Comparison of ENCODE assay signal across 18 cellular contexts in the genomic region with DNA sequence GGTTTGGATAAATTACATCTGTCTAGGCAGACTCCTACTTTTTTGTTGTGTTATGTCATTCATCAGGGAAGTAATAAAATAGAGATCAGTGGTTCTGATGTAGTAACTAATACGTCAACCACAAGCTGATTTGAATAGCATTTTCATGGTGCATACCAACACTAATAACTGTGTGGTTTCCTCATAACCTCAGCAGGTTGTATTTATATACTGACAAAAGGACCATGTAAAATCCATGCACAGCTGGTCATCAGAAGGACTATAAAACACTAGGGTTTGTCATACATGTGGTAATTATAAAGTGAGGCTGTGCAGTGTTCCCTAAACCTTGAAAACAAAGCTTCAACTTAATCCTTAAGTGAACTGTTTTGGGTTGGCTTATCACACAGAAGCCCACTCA.
DNase-seq lines count a peak whose midpoint lies in the region; ATAC-seq and TF ChIP-seq lines count a peak whose summit lies in the region.
"Had no signal": no experiment of that assay in that cellular context is flagged by ENCODE, and none has a peak within 500 bp of the region (broad histone marks: within the 10 kb centered on the region; RNA-seq: fewer than 3 reads in every experiment).

No MANE protein-coding gene starts in this region.

- H3K9me3 ChIP-seq in gastroesophageal sphincter = peaks cover 0 to 7% (median 0%) of the 10 kb centered on the region in 3 donors

- 60 to 64% methylated on average over 1 of the region's 1 CpG for WGBS in gastroesophageal sphincter (ENCODE audit: low coverage in 1 of 2), 2 donors

- no peak for ATAC-seq in GM21447 (IDR thresholded peaks at IDR 0.05; ENCODE audit: unreplicated experiment)
- ATAC-seq in gastroesophageal sphincter = no peak
- ATAC-seq: heart left ventricle had no signal

- TF ChIP-seq CTCF in GM06990 (IDR thresholded peaks at IDR 0.05; ENCODE audit: insufficient read depth, low read length, poor library complexity, severe bottlenecking) (no peak), foreskin fibroblast (IDR thresholded peaks at IDR 0.05; ENCODE audit: low read depth, low read length) (no peak), gastroesophageal sphincter (IDR thresholded peaks at IDR 0.05) (no peak), GM10266 (IDR thresholded peaks at IDR 0.05; ENCODE audit: control insufficient read depth, insufficient read depth, low read depth, missing control alignments) (no peak)

- H3K27ac ChIP-seq in gastroesophageal sphincter = peak overlapping the region in 2 of 4 donors; percentile 63 to 65
- H3K27ac ChIP-seq: heart left ventricle, HL-60, left ventricle myocardium inferior, VCaP had no signal

- TF ChIP-seq EP300 in gastroesophageal sphincter (IDR thresholded peaks at IDR 0.05) = no peak

- H3K27me3 ChIP-seq in GM06990 (replicated peaks; ENCODE audit: control insufficient read depth, insufficient read depth, low read length) (no peaks in the 10 kb centered on the region), gastroesophageal sphincter (no peaks in the 10 kb centered on the region)
- H3K27me3 ChIP-seq: dorsolateral prefrontal cortex, heart left ventricle had no signal

- DNase-seq in A172 (ENCODE audit: low spot score) (peak; percentile 17), GM06990 (ENCODE audit: extremely low read depth, insufficient read length) (peak; percentile 19), RPMI7951 (ENCODE audit: low read depth) (peak; percentile 58), foreskin fibroblast (peak; percentile 67 to 76), HT-29 (ENCODE audit: low spot score) (no peak), GM10266 (ENCODE audit: extremely low spot score) (no peak)
- DNase-seq: activated CD8-positive, alpha-beta memory T cell treated with anti-CD3 and anti-CD28 coated beads, Interleukin-2, amount 50 U/mL, for 48 hours; activated naive CD8-positive, alpha-beta T cell treated with anti-CD3 and anti-CD28 coated beads, Interleukin-2, amount 10 ng/mL, durations not matched to agents 7 days and 5 days; dorsolateral prefrontal cortex; GDM1; heart left ventricle; left ventricle myocardium inferior; MM.1S; occipital lobe had no signal

- no peak for TF ChIP-seq POLR2A in gastroesophageal sphincter (IDR thresholded peaks at IDR 0.05)

- no peaks in the 10 kb centered on the region for H3K36me3 ChIP-seq in GM06990 (ENCODE audit: control insufficient read depth, insufficient read depth, low read length)
- no peaks in the 10 kb centered on the region for H3K36me3 ChIP-seq in gastroesophageal sphincter
- H3K36me3 ChIP-seq: heart left ventricle, left ventricle myocardium inferior had no signal

- H3K4me3 ChIP-seq in GM06990 (replicated peaks; ENCODE audit: low read depth, low read length) (no peak overlapping the region), foreskin fibroblast (ENCODE audit: low read depth in 1 of 2, low read length in 2 of 2) (no peak overlapping the region), gastroesophageal sphincter (no peak overlapping the region)
- H3K4me3 ChIP-seq: dorsolateral prefrontal cortex, heart left ventricle, left ventricle myocardium inferior had no signal

- peaks cover 3 to 24% (median 4%) of the 10 kb centered on the region in 3 donors for H3K4me1 ChIP-seq in gastroesophageal sphincter

Comparison
In these comparisons a context has a peak if more than half of its experiments do, and no peak if none do; other contexts are left out.
1. DNase-seq: peak in A172 (single experiment), GM06990 (single experiment), RPMI7951 (single experiment) and foreskin fibroblast (2 of 2); none in HT-29 (single experiment) and GM10266 (single experiment).